2 cellular contexts compared by ENCODE assay signal in genomic region chr4:186069734-186070133, GRCh38.
TF ChIP-seq lines count a peak whose summit lies in the region.

No MANE protein-coding gene starts in this region.

TF ChIP-seq in SK-N-SH, 30 proteins besides CTCF, POLR2A, EP300 and RAD21 (continued from another document):
- TF ChIP-seq REST (IDR thresholded peaks at IDR 0.05; ENCODE audit: low read depth, low read length) (no peak), SIN3A (IDR thresholded peaks at IDR 0.05; ENCODE audit: borderline replicate concordance, low read depth, low read length) (no peak), NFIC (IDR thresholded peaks at IDR 0.05; ENCODE audit: borderline replicate concordance) (no peak), NRF1 (IDR thresholded peaks at IDR 0.05; ENCODE audit: low read depth, low read length) (no peak), CHD2 (IDR thresholded peaks at IDR 0.05; ENCODE audit: low read length, partially characterized antibody) (no peak), USF2 (IDR thresholded peaks at IDR 0.05; ENCODE audit: borderline replicate concordance, low read depth, low read length) (no peak), ZBTB33 (IDR thresholded peaks at IDR 0.05; ENCODE audit: borderline replicate concordance, low read depth) (no peak), USF1 (IDR thresholded peaks at IDR 0.05; ENCODE audit: borderline replicate concordance, low read depth) (no peak), POLR2AphosphoS5 (IDR thresholded peaks at IDR 0.05; ENCODE audit: low read depth, low read length) (no peak), YY1 (IDR thresholded peaks at IDR 0.05; ENCODE audit: low read depth) (no peak), RFX5 (IDR thresholded peaks at IDR 0.05; ENCODE audit: low read length) (no peak), TEAD4 (IDR thresholded peaks at IDR 0.05; ENCODE audit: borderline replicate concordance, insufficient read depth) (no peak), GATA2 (CRISPR knock-in tag; IDR thresholded peaks at IDR 0.05) (no peak), EZH2phosphoT487 (IDR thresholded peaks at IDR 0.05; ENCODE audit: borderline replicate concordance, low read depth) (no peak), SMC3 (IDR thresholded peaks at IDR 0.05; ENCODE audit: low read depth, low read length) (no peak), PBX3 (IDR thresholded peaks at IDR 0.05) (no peak)

TF ChIP-seq in SK-N-SH treated with all-trans-retinoic acid at 6 μM for 48 hours, 23 proteins besides CTCF, POLR2A, EP300 and RAD21 (continued from another document):
- TF ChIP-seq CSRNP3 (CRISPR knock-in tag; IDR thresholded peaks at IDR 0.05) (no peak), RARB (CRISPR knock-in tag; IDR thresholded peaks at IDR 0.05) (no peak), POU6F1 (CRISPR knock-in tag; IDR thresholded peaks at IDR 0.05; ENCODE audit: borderline replicate concordance, low read depth) (no peak), OSR1 (CRISPR knock-in tag; IDR thresholded peaks at IDR 0.05) (no peak), PPARA (CRISPR knock-in tag; IDR thresholded peaks at IDR 0.05; ENCODE audit: borderline replicate concordance) (no peak)
